ENCODE assay signal across 17 cellular contexts in the genomic region with DNA sequence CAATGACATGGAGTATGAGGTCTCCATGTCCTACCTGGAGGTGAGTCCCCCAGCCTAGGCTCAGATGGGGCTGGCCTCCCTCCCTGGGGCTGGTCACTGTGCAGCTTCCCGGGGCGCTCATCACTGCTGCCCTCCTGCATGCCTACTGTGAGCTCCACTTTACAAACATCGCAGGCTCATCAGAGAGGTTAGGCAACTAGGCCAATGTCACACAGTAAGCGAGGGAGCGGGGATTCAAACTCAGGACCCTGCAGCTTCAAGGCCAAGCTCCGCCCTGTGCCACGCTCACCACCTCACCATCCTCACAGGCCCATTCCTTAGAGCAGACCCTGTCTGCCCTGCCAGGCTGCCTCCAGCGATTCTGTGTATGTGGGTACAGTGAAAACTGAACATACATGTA. TPM values are rescaled to one million over a fixed set of nuclear protein-coding genes. Genes with fewer than 3 reads are reported as not detected.
DNase-seq lines count a peak whose midpoint lies in the region; ATAC-seq, FAIRE-seq and TF ChIP-seq lines count a peak whose summit lies in the region.
"Had no signal": no experiment of that assay in that cellular context is flagged by ENCODE, and none has a peak within 500 bp of the region (broad histone marks: within the 10 kb centered on the region; RNA-seq: fewer than 3 reads in every experiment).

No MANE protein-coding gene starts in this region.

- TF ChIP-seq POLR2A in A549 (IDR thresholded peaks at IDR 0.05; ENCODE audit: low read length) (no peak), K562 (conservative IDR thresholded peaks at IDR 0.05) (no peak)

- H3K27ac ChIP-seq in A549 (no peak overlapping the region), K562 (ENCODE audit: extremely low read depth, low read depth, low read length) (no peak overlapping the region)
- peak overlapping the region in 1 of 11 experiments; percentile 22; a peak in 1 of 22 replicates for H3K27ac ChIP-seq in BLaER1 treated with 17β-estradiol and CSF1 and Interleukin-3, amounts not matched to agents 10 nM and 100 nM

- BruUV-seq in K562 (replicated peaks; lab: Mats Ljungman, UMichigan) = no TSS peak

- H3K9ac ChIP-seq in BLaER1 treated with 17β-estradiol and CSF1 and Interleukin-3, amounts not matched to agents 10 nM and 100 nM = no peak overlapping the region
- H3K9ac ChIP-seq in K562 (ENCODE audit: insufficient read depth in 1 of 2, low read depth in 2 of 2, low read length in 2 of 2) = 0 out of 4 replicates have a peak overlapping the region, but pooled peaks of 1 of the 2 experiments have one; percentile 4

- TF ChIP-seq CTCF in A549 (IDR thresholded peaks at IDR 0.05) (no peak), K562 (IDR thresholded peaks at IDR 0.05 in 2 of 3, conservative IDR thresholded peaks at IDR 0.05 in 1 of 3; ENCODE audit: insufficient read depth in 2 of 3, low read depth in 1 of 3, low read length in 3 of 3) (no peak)

- H2AFZ ChIP-seq in K562 (ENCODE audit: low read depth, low read length) = no peak overlapping the region

- H3K4me1 ChIP-seq in A549 = no peaks in the 10 kb centered on the region
- peaks cover 13 to 69% (median 55%) of the 10 kb centered on the region in 10 experiments; a peak in 17 of 20 replicates for H3K4me1 ChIP-seq in BLaER1 treated with 17β-estradiol and CSF1 and Interleukin-3, amounts not matched to agents 10 nM and 100 nM
- peaks cover 0 to 14% of the 10 kb centered on the region in 2 experiments; a peak in 2 of 5 replicates for H3K4me1 ChIP-seq in K562 (replicated peaks in 1 of 2; ENCODE audit: control insufficient read depth in 2 of 2, insufficient read depth in 2 of 2, low read length in 2 of 2)
- H3K4me1 ChIP-seq: BE2C had no signal

- no peak for FAIRE-seq in A549 (lab: Jason Lieb, UNC)
- FAIRE-seq in K562 (lab: Jason Lieb, UNC) = no peak
- peak; percentile 62 for FAIRE-seq in urothelium cell line (lab: Jason Lieb, UNC)
- FAIRE-seq: GM12892 had no signal

- ATAC-seq in A549 (no peak), K562 (no peak), GM21367 (IDR thresholded peaks at IDR 0.05; ENCODE audit: unreplicated experiment) (no peak)

- peaks cover 0 to 10% (median 0%) of the 10 kb centered on the region in 11 experiments; a peak in 4 of 22 replicates for H3K27me3 ChIP-seq in BLaER1 treated with 17β-estradiol and CSF1 and Interleukin-3, amounts not matched to agents 10 nM and 100 nM
- peaks cover 25 to 82% of the 10 kb centered on the region in 2 experiments for H3K27me3 ChIP-seq in K562 (ENCODE audit: control insufficient read depth in 2 of 2, insufficient read depth in 2 of 2, low read length in 2 of 2)

- no peak for TF ChIP-seq EP300 in A549 (IDR thresholded peaks at IDR 0.05)
- no peak for TF ChIP-seq EP300 in K562 (IDR thresholded peaks at IDR 0.05; ENCODE audit: low read length)

- no peaks in the 10 kb centered on the region for H3K79me2 ChIP-seq in K562 (ENCODE audit: control insufficient read depth, insufficient read depth, low read length)

- intact Hi-C loops in K562 (cut with micrococcal nuclease) = no loop called here

- no peaks in the 10 kb centered on the region; a peak in 1 of 22 replicates for H4K20me1 ChIP-seq in BLaER1 treated with 17β-estradiol and CSF1 and Interleukin-3, amounts not matched to agents 10 nM and 100 nM
- peaks cover 25% of the 10 kb centered on the region for H4K20me1 ChIP-seq in K562 (replicated peaks; ENCODE audit: control insufficient read depth, insufficient read depth, low read length)

- no peak overlapping the region for H3K4me3 ChIP-seq in A549
- H3K4me3 ChIP-seq in BLaER1 treated with 17β-estradiol and CSF1 and Interleukin-3, amounts not matched to agents 10 nM and 100 nM = no peak overlapping the region
- H3K4me3 ChIP-seq in K562 = no peak overlapping the region

- POLR2A ChIA-PET in A549 (lab: Yijun Ruan, JAX) (no interaction called here), K562 (lab: Yijun Ruan, JAX) (interaction anchor here (0.6 to 0.9 kb wide), 2 partner anchors 10 to 35 kb away, joined by 3 to 4 read pairs; no protein-coding TSS in a partner anchor)

- 68% methylated on average over 8 of the region's 8 CpGs for WGBS in A549 (ENCODE audit: missing lambda C conversion rate)
- 15% methylated on average over 8 of the region's 8 CpGs for WGBS in K562 (ENCODE audit: insufficient coverage, low coverage, missing lambda C conversion rate)

- H3K9me1 ChIP-seq in K562 (ENCODE audit: control insufficient read depth, insufficient read depth, low read length) = no peaks in the 10 kb centered on the region

- no peak for TF ChIP-seq RAD21 in A549 (conservative IDR thresholded peaks at IDR 0.05 in 1 of 2, IDR thresholded peaks at IDR 0.05 in 1 of 2)
- no peak for TF ChIP-seq RAD21 in K562 (CRISPR knock-in tag; conservative IDR thresholded peaks at IDR 0.05 in 1 of 2, IDR thresholded peaks at IDR 0.05 in 1 of 2)

- in situ Hi-C loops in K562 (cut with MboI) = no loop called here

- DNase-seq in A549 (ENCODE audit: low read depth in 1 of 2, low spot score in 1 of 2) (no peak), K562 (ENCODE audit: extremely low read depth in 1 of 4, low spot score in 3 of 4) (no peak), urothelium cell line (ENCODE audit: low spot score) (no peak)
- no peak for DNase-seq in activated CD4-positive, alpha-beta T cell treated with anti-CD3 and anti-CD28 coated beads for 1 hour
- DNase-seq: ACHN, BE2C, DMS153, GDM1, GOT3, H9 had no signal

- no peaks in the 10 kb centered on the region for H3K9me3 ChIP-seq in A549
- no peaks in the 10 kb centered on the region for H3K9me3 ChIP-seq in BLaER1 treated with 17β-estradiol and CSF1 and Interleukin-3, amounts not matched to agents 10 nM and 100 nM (replicated peaks in 1 of 11)
- H3K9me3 ChIP-seq in K562 (replicated peaks; ENCODE audit: control insufficient read depth, insufficient read depth, low read depth, low read length) = no peaks in the 10 kb centered on the region
- H3K9me3 ChIP-seq: BE2C had no signal

- H3K4me2 ChIP-seq in A549 (no peak overlapping the region), K562 (ENCODE audit: insufficient read depth, low read length) (no peak overlapping the region)
- peak overlapping the region in 8 of 11 experiments; percentile 8 to 87 (median 62); a peak in 12 of 22 replicates for H3K4me2 ChIP-seq in BLaER1 treated with 17β-estradiol and CSF1 and Interleukin-3, amounts not matched to agents 10 nM and 100 nM

- CTCF ChIA-PET in A549 (lab: Yijun Ruan, JAX) (interaction anchor here (1.0 to 34.5 kb wide), 2 partner anchors 29 to 65 kb away, joined by 3 to 674 read pairs; a partner anchor contains a TSS), K562 (lab: Yijun Ruan, JAX; ENCODE audit: low intra/inter-chr PET ratio) (no interaction called here)

- H3K36me3 ChIP-seq in BLaER1 treated with 17β-estradiol and CSF1 and Interleukin-3, amounts not matched to agents 10 nM and 100 nM = no peaks in the 10 kb centered on the region
- H3K36me3 ChIP-seq in K562 (ENCODE audit: control insufficient read depth, insufficient read depth, low read length) = no peaks in the 10 kb centered on the region
- H3K36me3 ChIP-seq: BE2C had no signal

RNA-seq across cellular contexts. Expression of a gene that starts 17.1 kb away (rescaled TPM):
- polyA plus RNA-seq in A549 (2011; rRNA removed) (not detected in 2 replicates), A549 (2017; fragmentation: RNase III; extraction: RNeasy Plus Mini Kit Qiagen cat#74134 plus additional on column Dnase treatment) (not detected in 3 replicates), K562 (2011; rRNA removed) (0.10 and 0.19 TPM in 2 replicates), K562 (2014; fragmentation: Illumina TruSeq; extraction: Trizol) (not detected in 2 replicates), K562 (2014; fragmentation: Nextera tagmentation; extraction: Ambion mirVana) (not detected), K562 (2014; rRNA removed) (not detected in 2 replicates)
- polyA plus RNA-seq in A549 (2012; cell fraction: cytosol; rRNA removed) = 0.01 TPM in 1 of 2 replicates, not detected in the other
- 0.01 TPM in 1 of 2 replicates, not detected in the other for polyA plus RNA-seq in A549 (2012; cell fraction: nucleus; rRNA removed)
- polyA minus RNA-seq in A549 (2011; rRNA and poly(A)+ RNA removed) = not detected in 2 replicates
- 0.76 and 1.1 TPM in 2 replicates for total RNA-seq in K562 (2011; cell fraction: chromatin; rRNA removed; ENCODE audit: low replicate concordance)
- total RNA-seq in K562 (2011; cell fraction: nucleolus; rRNA removed) = 0.66 and 0.83 TPM in 2 replicates
- total RNA-seq in K562 (2011; cell fraction: nucleoplasm; rRNA removed) = 0.46 and 0.95 TPM in 2 replicates
- total RNA-seq in K562 (2014; rRNA removed) (not detected in 2 replicates), K562 (2014; rRNA removed; fragmentation: Illumina TruSeq; extraction: Trizol) (not detected in 2 replicates), K562 (2015; rRNA removed; fragmentation: Illumina TruSeq; extraction: Trizol) (not detected in 2 replicates), K562 (2021) (not detected in 2 replicates)
- polyA plus RNA-seq in K562 (2011; cell fraction: cytosol; rRNA removed) = 0.09 and 0.12 TPM in 2 replicates
- 0.38 and 0.58 TPM in 2 replicates for polyA plus RNA-seq in K562 (2011; cell fraction: nucleus; rRNA removed)
- 0.03 TPM in 1 of 2 replicates, not detected in the other for polyA plus RNA-seq in K562 (2012)
- polyA minus RNA-seq in K562 (2011; rRNA and poly(A)+ RNA removed) = 0.21 and 0.32 TPM in 2 replicates
- not detected in 2 replicates for polyA minus RNA-seq in K562 (2011; cell fraction: cytosol; rRNA and poly(A)+ RNA removed)
- 0.54 and 1.00 TPM in 2 replicates for polyA minus RNA-seq in K562 (2011; cell fraction: nucleus; rRNA and poly(A)+ RNA removed)
- total RNA-seq: A172, Daoy had no signal
- polyA plus RNA-seq: CD14-positive monocyte had no signal

RNA-seq across cellular contexts. Expression of a gene that starts 18.5 kb away (rescaled TPM):
- polyA plus RNA-seq in A549 (2011; rRNA removed) (not detected in 2 replicates), A549 (2017; fragmentation: RNase III; extraction: RNeasy Plus Mini Kit Qiagen cat#74134 plus additional on column Dnase treatment) (not detected in 3 replicates), K562 (2011; rRNA removed) (not detected in 2 replicates), K562 (2014; fragmentation: Illumina TruSeq; extraction: Trizol) (not detected in 2 replicates), K562 (2014; fragmentation: Nextera tagmentation; extraction: Ambion mirVana) (not detected), K562 (2014; rRNA removed) (not detected in 2 replicates)
- polyA plus RNA-seq in A549 (2012; cell fraction: cytosol; rRNA removed) = not detected in 2 replicates
- not detected in 2 replicates for polyA plus RNA-seq in A549 (2012; cell fraction: nucleus; rRNA removed)
- not detected in 2 replicates for polyA minus RNA-seq in A549 (2011; rRNA and poly(A)+ RNA removed)
- not detected in 2 replicates for total RNA-seq in K562 (2011; cell fraction: chromatin; rRNA removed; ENCODE audit: low replicate concordance)
- not detected in 2 replicates for total RNA-seq in K562 (2011; cell fraction: nucleolus; rRNA removed)
- not detected in 2 replicates for total RNA-seq in K562 (2011; cell fraction: nucleoplasm; rRNA removed)
- total RNA-seq in K562 (2014; rRNA removed) (not detected in 2 replicates), K562 (2014; rRNA removed; fragmentation: Illumina TruSeq; extraction: Trizol) (not detected in 2 replicates), K562 (2015; rRNA removed; fragmentation: Illumina TruSeq; extraction: Trizol) (not detected in 2 replicates), K562 (2021) (not detected in 2 replicates)
- not detected in 2 replicates for polyA plus RNA-seq in K562 (2011; cell fraction: cytosol; rRNA removed)
- polyA plus RNA-seq in K562 (2011; cell fraction: nucleus; rRNA removed) = not detected in 2 replicates
- polyA plus RNA-seq in K562 (2012) = not detected in 2 replicates
- not detected in 2 replicates for polyA minus RNA-seq in K562 (2011; rRNA and poly(A)+ RNA removed)
- not detected in 2 replicates for polyA minus RNA-seq in K562 (2011; cell fraction: cytosol; rRNA and poly(A)+ RNA removed)
- not detected in 2 replicates for polyA minus RNA-seq in K562 (2011; cell fraction: nucleus; rRNA and poly(A)+ RNA removed)
- total RNA-seq: A172; CD4-positive, alpha-beta memory T cell; Daoy had no signal
- polyA plus RNA-seq: CD14-positive monocyte; CD4-positive, alpha-beta memory T cell had no signal

RNA-seq across cellular contexts. Expression of a gene that starts 24.2 kb away (rescaled TPM):
- polyA plus RNA-seq in A549 (2011; rRNA removed) (not detected in 2 replicates), A549 (2017; fragmentation: RNase III; extraction: RNeasy Plus Mini Kit Qiagen cat#74134 plus additional on column Dnase treatment) (not detected in 3 replicates), K562 (2011; rRNA removed) (not detected in 2 replicates), K562 (2014; fragmentation: Illumina TruSeq; extraction: Trizol) (not detected in 2 replicates), K562 (2014; fragmentation: Nextera tagmentation; extraction: Ambion mirVana) (not detected), K562 (2014; rRNA removed) (not detected in 2 replicates)
- not detected in 2 replicates for polyA plus RNA-seq in A549 (2012; cell fraction: cytosol; rRNA removed)
- polyA plus RNA-seq in A549 (2012; cell fraction: nucleus; rRNA removed) = 0.05 TPM in 1 of 2 replicates, not detected in the other
- not detected in 2 replicates for polyA minus RNA-seq in A549 (2011; rRNA and poly(A)+ RNA removed)
- total RNA-seq in K562 (2011; cell fraction: chromatin; rRNA removed; ENCODE audit: low replicate concordance) = not detected in 2 replicates
- not detected in 2 replicates for total RNA-seq in K562 (2011; cell fraction: nucleolus; rRNA removed)
- total RNA-seq in K562 (2011; cell fraction: nucleoplasm; rRNA removed) = not detected in 2 replicates
- total RNA-seq in K562 (2014; rRNA removed) (not detected in 2 replicates), K562 (2014; rRNA removed; fragmentation: Illumina TruSeq; extraction: Trizol) (not detected in 2 replicates), K562 (2015; rRNA removed; fragmentation: Illumina TruSeq; extraction: Trizol) (not detected in 2 replicates), K562 (2021) (not detected in 2 replicates)
- not detected in 2 replicates for polyA plus RNA-seq in K562 (2011; cell fraction: cytosol; rRNA removed)
- not detected in 2 replicates for polyA plus RNA-seq in K562 (2011; cell fraction: nucleus; rRNA removed)
- polyA plus RNA-seq in K562 (2012) = not detected in 2 replicates
- polyA minus RNA-seq in K562 (2011; rRNA and poly(A)+ RNA removed) = not detected in 2 replicates
- not detected in 2 replicates for polyA minus RNA-seq in K562 (2011; cell fraction: cytosol; rRNA and poly(A)+ RNA removed)
- polyA minus RNA-seq in K562 (2011; cell fraction: nucleus; rRNA and poly(A)+ RNA removed) = not detected in 2 replicates
- total RNA-seq: A172; CD4-positive, alpha-beta memory T cell; Daoy had no signal
- polyA plus RNA-seq: CD14-positive monocyte; CD4-positive, alpha-beta memory T cell had no signal

Comparison
In these comparisons a context has a peak if more than half of its experiments do, and no peak if none do; other contexts are left out.
1. H3K4me2 ChIP-seq: peak in BLaER1 treated with 17β-estradiol and CSF1 and Interleukin-3, amounts not matched to agents 10 nM and 100 nM (8 of 11); none in A549 (single experiment) and K562 (single experiment).